39 cellular contexts compared by ENCODE assay signal in the genomic region with DNA sequence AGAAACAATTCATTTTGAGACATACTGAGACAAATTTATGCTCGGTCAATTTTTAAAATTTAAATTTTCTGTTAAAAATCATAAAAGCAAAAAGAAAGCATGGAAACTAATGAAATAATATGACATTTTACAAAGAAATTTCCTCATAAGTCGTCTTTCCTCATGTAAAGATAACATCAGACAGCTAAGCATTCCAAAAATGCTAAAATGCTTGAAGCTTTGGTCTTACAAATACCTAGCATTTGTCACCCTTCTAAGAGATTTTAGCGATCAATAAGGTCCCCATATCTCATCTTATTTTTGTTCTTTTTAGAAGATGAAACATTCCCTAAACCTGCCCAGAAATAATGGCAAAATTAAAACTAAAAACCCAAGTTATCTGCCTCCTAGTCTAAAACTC.
"Had no signal": no experiment of that assay in that cellular context is flagged by ENCODE, and none has a peak within 500 bp of the region (broad histone marks: within the 10 kb centered on the region; RNA-seq: fewer than 3 reads in every experiment).

No MANE protein-coding gene starts in this region.

- H3K36me3 Mint-ChIP-seq: activated naive CD4-positive, alpha-beta T cell treated with anti-CD3 and anti-CD28 coated beads, Interleukin-2, amount 10 ng/mL, durations not matched to agents 7 days and 5 days; activated naive CD4-positive, alpha-beta T cell treated with anti-CD3 and anti-CD28 coated beads, Interleukin-2, amount 50 U/mL, for 24 hours; activated naive CD4-positive, alpha-beta T cell treated with anti-CD3 and anti-CD28 coated beads, Interleukin-2, amount 50 U/mL, for 72 hours; activated naive CD8-positive, alpha-beta T cell; activated naive CD8-positive, alpha-beta T cell treated with anti-CD3 and anti-CD28 coated beads for 36 hours; activated naive CD8-positive, alpha-beta T cell treated with anti-CD3 and anti-CD28 coated beads, Interleukin-2, amount 10 ng/mL, durations not matched to agents 7 days and 5 days; brain had no signal

- H3K9me3 ChIP-seq: adrenal gland, ascending aorta, body of pancreas, breast epithelium had no signal

- DNase-seq: activated effector memory CD4-positive, alpha-beta T cell treated with anti-CD3 and anti-CD28 coated beads, Interleukin-2, amount 50 U/mL, for 16 hours; activated effector memory CD4-positive, alpha-beta T cell treated with Interleukin-2 at 50 U/mL for 16 hours; activated gamma-delta T cell; activated gamma-delta T cell treated with Interleukin-2 at 50 U/mL for 16 hours; activated naive CD4-positive, alpha-beta T cell; activated naive CD4-positive, alpha-beta T cell treated with anti-CD3 and anti-CD28 coated beads for 36 hours; activated naive CD4-positive, alpha-beta T cell treated with anti-CD3 and anti-CD28 coated beads, Interleukin-2, amount 10 ng/mL, durations not matched to agents 7 days and 5 days; activated naive CD4-positive, alpha-beta T cell treated with anti-CD3 and anti-CD28 coated beads, Interleukin-2, amount 50 U/mL, for 16 hours; activated naive CD4-positive, alpha-beta T cell treated with Interleukin-2 at 50 U/mL for 16 hours; activated naive CD8-positive, alpha-beta T cell treated with anti-CD3 and anti-CD28 coated beads for 36 hours; activated naive CD8-positive, alpha-beta T cell treated with anti-CD3 and anti-CD28 coated beads, Interleukin-2, amount 10 ng/mL, durations not matched to agents 7 days and 5 days; activated naive CD8-positive, alpha-beta T cell treated with anti-CD3 and anti-CD28 coated beads, Interleukin-2, amount 50 U/mL, for 24 hours; activated T-cell treated with anti-CD3 and anti-CD28 coated beads for 4 hours; activated T-cell treated with anti-CD3 and anti-CD28 coated beads, Interleukin-2, amount 50 U/mL, for 1 hour; activated T-cell treated with anti-CD3 and anti-CD28 coated beads, Interleukin-2, amount 50 U/mL, for 24 hours; activated T-cell treated with anti-CD3 and anti-CD28 coated beads, Interleukin-2, amount 50 U/mL, for 4 hours; activated T-cell treated with anti-CD3 and anti-CD28 coated beads, Interleukin-2, amount 50 U/mL, for 48 hours; activated T-cell treated with anti-CD3 and anti-CD28 coated beads, Interleukin-2, amount 50 U/mL, for 72 hours; adrenal gland; amniotic stem cell; amygdala; anterior cingulate cortex; aorta; body of pancreas; brain microvascular endothelial cell; caudate nucleus; central memory CD4-positive, alpha-beta T cell; cerebellar nuclear complex had no signal

- H3K27ac ChIP-seq: adrenal gland, ascending aorta, body of pancreas, brain microvascular endothelial cell, breast epithelium, cardiac muscle cell had no signal

- H3K9me3 Mint-ChIP-seq: activated naive CD4-positive, alpha-beta T cell treated with anti-CD3 and anti-CD28 coated beads for 36 hours; activated naive CD4-positive, alpha-beta T cell treated with anti-CD3 and anti-CD28 coated beads, Interleukin-2, amount 10 ng/mL, durations not matched to agents 7 days and 5 days; activated naive CD4-positive, alpha-beta T cell treated with anti-CD3 and anti-CD28 coated beads, Interleukin-2, amount 50 U/mL, for 24 hours; activated naive CD8-positive, alpha-beta T cell treated with anti-CD3 and anti-CD28 coated beads for 36 hours; activated naive CD8-positive, alpha-beta T cell treated with anti-CD3 and anti-CD28 coated beads, Interleukin-2, amount 10 ng/mL, durations not matched to agents 7 days and 5 days; activated naive CD8-positive, alpha-beta T cell treated with anti-CD3 and anti-CD28 coated beads, Interleukin-2, amount 50 U/mL, for 24 hours; activated T-cell treated with anti-CD3 and anti-CD28 coated beads, Interleukin-2, amount 50 U/mL, for 24 hours; activated T-cell treated with anti-CD3 and anti-CD28 coated beads, Interleukin-2, amount 50 U/mL, for 4 hours; activated T-cell treated with anti-CD3 and anti-CD28 coated beads, Interleukin-2, amount 50 U/mL, for 72 hours; activated T-helper 1 cell treated with anti-CD3 and anti-CD28 coated beads, Interleukin-12 subunit alpha, Interleukin-12 subunit beta, Interleukin-2, Interleukin-4 antibody, amounts not matched to agents 30 ng/mL and 10 ng/mL and 1 ng/mL, durations not matched to agents 14 hours and 24 hours and 36 hours; activated T-helper 17 cell treated with anti-CD3 and anti-CD28 coated beads, Interleukin-2, amount 50 U/mL, for 72 hours; activated T-helper 2 cell treated with anti-CD3 and anti-CD28 coated beads, Interferon-gamma antibody, Interleukin-2, Interleukin-4, amounts not matched to agents 10 μg/mL and 5 μg/mL and 100 μg/mL, durations not matched to agents 14 hours and 24 hours and 36 hours; brain; central memory CD8-positive, alpha-beta T cell had no signal

- H3K4me3 ChIP-seq: adrenal gland, ascending aorta, body of pancreas, breast epithelium, cardiac muscle cell had no signal

- H3K4me3 Mint-ChIP-seq: activated naive CD4-positive, alpha-beta T cell treated with anti-CD3 and anti-CD28 coated beads for 36 hours; activated naive CD4-positive, alpha-beta T cell treated with anti-CD3 and anti-CD28 coated beads, Interleukin-2, amount 10 ng/mL, durations not matched to agents 7 days and 5 days; activated naive CD4-positive, alpha-beta T cell treated with anti-CD3 and anti-CD28 coated beads, Interleukin-2, amount 50 U/mL, for 24 hours; activated naive CD8-positive, alpha-beta T cell; activated naive CD8-positive, alpha-beta T cell treated with anti-CD3 and anti-CD28 coated beads for 36 hours; activated naive CD8-positive, alpha-beta T cell treated with anti-CD3 and anti-CD28 coated beads, Interleukin-2, amount 10 ng/mL, durations not matched to agents 7 days and 5 days; activated naive CD8-positive, alpha-beta T cell treated with anti-CD3 and anti-CD28 coated beads, Interleukin-2, amount 50 U/mL, for 24 hours; activated T-cell treated with anti-CD3 and anti-CD28 coated beads, Interleukin-2, amount 50 U/mL, for 24 hours; activated T-cell treated with anti-CD3 and anti-CD28 coated beads, Interleukin-2, amount 50 U/mL, for 4 hours; activated T-cell treated with anti-CD3 and anti-CD28 coated beads, Interleukin-2, amount 50 U/mL, for 72 hours; activated T-helper 1 cell treated with anti-CD3 and anti-CD28 coated beads, Interleukin-12 subunit alpha, Interleukin-12 subunit beta, Interleukin-2, Interleukin-4 antibody, amounts not matched to agents 30 ng/mL and 10 ng/mL and 1 ng/mL, durations not matched to agents 14 hours and 24 hours and 36 hours; activated T-helper 17 cell treated with anti-CD3 and anti-CD28 coated beads, Interleukin-2, amount 50 U/mL, for 72 hours; brain; central memory CD8-positive, alpha-beta T cell had no signal

- H3K4me1 ChIP-seq: adrenal gland, ascending aorta, body of pancreas, breast epithelium had no signal

- ATAC-seq: activated naive CD4-positive, alpha-beta T cell treated with anti-CD3 and anti-CD28 coated beads, Interleukin-2, amount 50 U/mL, for 72 hours; activated naive CD8-positive, alpha-beta T cell treated with anti-CD3 and anti-CD28 coated beads, Interleukin-2, amount 50 U/mL, for 24 hours; activated T-cell treated with anti-CD3 and anti-CD28 coated beads, Interleukin-2, amount 50 U/mL, for 4 hours; activated T-cell treated with anti-CD3 and anti-CD28 coated beads, Interleukin-2, amount 50 U/mL, for 72 hours; activated T-helper 17 cell treated with anti-CD3 and anti-CD28 coated beads, Interleukin-2, amount 50 U/mL, for 72 hours; body of pancreas had no signal

- H3K4me1 Mint-ChIP-seq: activated naive CD4-positive, alpha-beta T cell treated with anti-CD3 and anti-CD28 coated beads, Interleukin-2, amount 10 ng/mL, durations not matched to agents 7 days and 5 days; activated naive CD4-positive, alpha-beta T cell treated with anti-CD3 and anti-CD28 coated beads, Interleukin-2, amount 50 U/mL, for 24 hours; activated naive CD8-positive, alpha-beta T cell treated with anti-CD3 and anti-CD28 coated beads for 36 hours; activated naive CD8-positive, alpha-beta T cell treated with anti-CD3 and anti-CD28 coated beads, Interleukin-2, amount 10 ng/mL, durations not matched to agents 7 days and 5 days; activated naive CD8-positive, alpha-beta T cell treated with anti-CD3 and anti-CD28 coated beads, Interleukin-2, amount 50 U/mL, for 24 hours; activated T-helper 17 cell treated with anti-CD3 and anti-CD28 coated beads, Interleukin-2, amount 50 U/mL, for 72 hours; brain; central memory CD8-positive, alpha-beta T cell had no signal

- H3K27ac Mint-ChIP-seq: activated naive CD4-positive, alpha-beta T cell treated with anti-CD3 and anti-CD28 coated beads for 36 hours; activated naive CD4-positive, alpha-beta T cell treated with anti-CD3 and anti-CD28 coated beads, Interleukin-2, amount 10 ng/mL, durations not matched to agents 7 days and 5 days; activated naive CD4-positive, alpha-beta T cell treated with anti-CD3 and anti-CD28 coated beads, Interleukin-2, amount 50 U/mL, for 24 hours; activated naive CD4-positive, alpha-beta T cell treated with anti-CD3 and anti-CD28 coated beads, Interleukin-2, amount 50 U/mL, for 72 hours; activated naive CD8-positive, alpha-beta T cell; activated naive CD8-positive, alpha-beta T cell treated with anti-CD3 and anti-CD28 coated beads for 36 hours; activated naive CD8-positive, alpha-beta T cell treated with anti-CD3 and anti-CD28 coated beads, Interleukin-2, amount 10 ng/mL, durations not matched to agents 7 days and 5 days; activated naive CD8-positive, alpha-beta T cell treated with anti-CD3 and anti-CD28 coated beads, Interleukin-2, amount 50 U/mL, for 24 hours; activated T-cell treated with anti-CD3 and anti-CD28 coated beads, Interleukin-2, amount 50 U/mL, for 24 hours; activated T-cell treated with anti-CD3 and anti-CD28 coated beads, Interleukin-2, amount 50 U/mL, for 72 hours; activated T-helper 1 cell treated with anti-CD3 and anti-CD28 coated beads, Interleukin-12 subunit alpha, Interleukin-12 subunit beta, Interleukin-2, Interleukin-4 antibody, amounts not matched to agents 30 ng/mL and 10 ng/mL and 1 ng/mL, durations not matched to agents 14 hours and 24 hours and 36 hours; activated T-helper 17 cell treated with anti-CD3 and anti-CD28 coated beads, Interleukin-2, amount 50 U/mL, for 72 hours; activated T-helper 2 cell treated with anti-CD3 and anti-CD28 coated beads, Interferon-gamma antibody, Interleukin-2, Interleukin-4, amounts not matched to agents 10 μg/mL and 5 μg/mL and 100 μg/mL, durations not matched to agents 14 hours and 24 hours and 36 hours; brain had no signal

- H3K36me3 ChIP-seq: adrenal gland, ascending aorta, brain microvascular endothelial cell, breast epithelium, cardiac muscle cell had no signal

- H3K27me3 ChIP-seq: adrenal gland, ascending aorta, body of pancreas, brain microvascular endothelial cell, breast epithelium, cardiac muscle cell had no signal

- H3K27me3 Mint-ChIP-seq: activated naive CD4-positive, alpha-beta T cell treated with anti-CD3 and anti-CD28 coated beads, Interleukin-2, amount 10 ng/mL, durations not matched to agents 7 days and 5 days; activated naive CD8-positive, alpha-beta T cell; activated naive CD8-positive, alpha-beta T cell treated with anti-CD3 and anti-CD28 coated beads for 36 hours; activated naive CD8-positive, alpha-beta T cell treated with anti-CD3 and anti-CD28 coated beads, Interleukin-2, amount 10 ng/mL, durations not matched to agents 7 days and 5 days; activated T-cell treated with anti-CD3 and anti-CD28 coated beads, Interleukin-2, amount 50 U/mL, for 24 hours; activated T-helper 17 cell treated with anti-CD3 and anti-CD28 coated beads, Interleukin-2, amount 50 U/mL, for 72 hours; brain; central memory CD8-positive, alpha-beta T cell had no signal
